ENCODE assay signal across 17 cellular contexts in genomic region chr16:80273635-80274538, GRCh38.
A peak's percentile ranks its signal among the peaks of the same experiment; 100 is the strongest.
DNase-seq lines count a peak whose midpoint lies in the region; ATAC-seq and TF ChIP-seq lines count a peak whose summit lies in the region.
"Had no signal": no experiment of that assay in that cellular context is flagged by ENCODE, and none has a peak within 500 bp of the region (broad histone marks: within the 10 kb centered on the region; RNA-seq: fewer than 3 reads in every experiment).

No MANE protein-coding gene starts in this region.

- no peaks in the 10 kb centered on the region for H3K4me1 Mint-ChIP-seq in activated T-cell treated with anti-CD3 and anti-CD28 coated beads, Interleukin-2, amount 50 U/mL, for 72 hours (ENCODE audit: low read depth)
- H3K4me1 Mint-ChIP-seq: activated naive CD4-positive, alpha-beta T cell treated with anti-CD3 and anti-CD28 coated beads, Interleukin-2, amount 50 U/mL, for 24 hours had no signal

- H3K27ac Mint-ChIP-seq in activated T-cell treated with anti-CD3 and anti-CD28 coated beads, Interleukin-2, amount 50 U/mL, for 72 hours, result peak overlapping the region; percentile 82
- H3K27ac Mint-ChIP-seq: activated naive CD4-positive, alpha-beta T cell treated with anti-CD3 and anti-CD28 coated beads, Interleukin-2, amount 50 U/mL, for 24 hours had no signal

- H3K9me3 ChIP-seq in MG63, result no peaks in the 10 kb centered on the region
- no peaks in the 10 kb centered on the region for H3K9me3 ChIP-seq in skeletal muscle satellite cell (replicated peaks; ENCODE audit: low read length)
- H3K9me3 ChIP-seq: colonic mucosa, esophagus squamous epithelium, upper lobe of right lung had no signal

- peaks cover 2 to 4% of the 10 kb centered on the region in 2 donors for H3K9me3 Mint-ChIP-seq in activated T-cell treated with anti-CD3 and anti-CD28 coated beads, Interleukin-2, amount 50 U/mL, for 72 hours
- H3K9me3 Mint-ChIP-seq: activated naive CD4-positive, alpha-beta T cell treated with anti-CD3 and anti-CD28 coated beads, Interleukin-2, amount 50 U/mL, for 24 hours had no signal

- H3K27me3 ChIP-seq in MG63 (no peaks in the 10 kb centered on the region), skeletal muscle satellite cell (ENCODE audit: control insufficient read depth, insufficient read depth, low read length) (no peaks in the 10 kb centered on the region)
- H3K27me3 ChIP-seq: colonic mucosa, esophagus squamous epithelium, upper lobe of right lung had no signal

- H3K36me3 Mint-ChIP-seq in activated T-cell treated with anti-CD3 and anti-CD28 coated beads, Interleukin-2, amount 50 U/mL, for 72 hours (ENCODE audit: insufficient read depth in 2 of 2), result peaks cover 1 to 2% of the 10 kb centered on the region in 2 donors
- H3K36me3 Mint-ChIP-seq: activated naive CD4-positive, alpha-beta T cell treated with anti-CD3 and anti-CD28 coated beads, Interleukin-2, amount 50 U/mL, for 24 hours had no signal

- no peaks in the 10 kb centered on the region for H3K36me3 ChIP-seq in MG63
- H3K36me3 ChIP-seq in skeletal muscle satellite cell (ENCODE audit: insufficient read depth, low read length), result no peaks in the 10 kb centered on the region
- H3K36me3 ChIP-seq: colonic mucosa, esophagus squamous epithelium, upper lobe of right lung had no signal

- no peak overlapping the region for H3K4me3 ChIP-seq in MG63
- H3K4me3 ChIP-seq in epithelial cell of esophagus (ENCODE audit: low read length), result no peak overlapping the region
- H3K4me3 ChIP-seq in skeletal muscle satellite cell (ENCODE audit: low read length), result no peak overlapping the region
- H3K4me3 ChIP-seq: colonic mucosa, esophagus squamous epithelium, upper lobe of right lung had no signal

- no peak for TF ChIP-seq CTCF in epithelial cell of esophagus (IDR thresholded peaks at IDR 0.05; ENCODE audit: insufficient read depth, low read depth, low read length, missing control alignments)
- no peak for TF ChIP-seq CTCF in GM20000 (IDR thresholded peaks at IDR 0.05; ENCODE audit: extremely low read depth, missing control alignments)

- H3K27me3 Mint-ChIP-seq in activated T-cell treated with anti-CD3 and anti-CD28 coated beads, Interleukin-2, amount 50 U/mL, for 72 hours (ENCODE audit: low read depth), result peaks cover 30% of the 10 kb centered on the region

- peak; percentile 79 to 87 for ATAC-seq in activated T-cell treated with anti-CD3 and anti-CD28 coated beads, Interleukin-2, amount 50 U/mL, for 72 hours (replicated peaks in 1 of 2)
- ATAC-seq in HG02840 (IDR thresholded peaks at IDR 0.05; ENCODE audit: low FRiP score, unreplicated experiment), result no peak
- ATAC-seq in HG03039 (IDR thresholded peaks at IDR 0.05; ENCODE audit: unreplicated experiment), result no peak
- ATAC-seq: Panc1, upper lobe of right lung had no signal

- H3K4me3 Mint-ChIP-seq in activated T-cell treated with anti-CD3 and anti-CD28 coated beads, Interleukin-2, amount 50 U/mL, for 72 hours, result peak overlapping the region in 1 of 2 donors; percentile 43
- H3K4me3 Mint-ChIP-seq: activated naive CD4-positive, alpha-beta T cell treated with anti-CD3 and anti-CD28 coated beads, Interleukin-2, amount 50 U/mL, for 24 hours had no signal

- peak overlapping the region; percentile 62 for H3K4me2 ChIP-seq in skeletal muscle satellite cell (ENCODE audit: low read length)

- H3K9ac ChIP-seq in skeletal muscle satellite cell (ENCODE audit: low read depth, low read length), result peak overlapping the region; percentile 67

- H3K4me1 ChIP-seq in skeletal muscle satellite cell (ENCODE audit: control insufficient read depth, insufficient read depth, low read length), result peaks cover 33% of the 10 kb centered on the region
- H3K4me1 ChIP-seq: colonic mucosa, esophagus squamous epithelium, upper lobe of right lung had no signal

- peak; percentile 5 to 30 for DNase-seq in activated T-cell treated with anti-CD3 and anti-CD28 coated beads, Interleukin-2, amount 50 U/mL, for 72 hours
- no peak for DNase-seq in activated T-cell treated with anti-CD3 and anti-CD28 coated beads, Interleukin-2, amount 50 U/mL, for 48 hours
- peak; percentile 73 for DNase-seq in MG63
- peak; percentile 90 for DNase-seq in epithelial cell of esophagus (ENCODE audit: low read depth)
- no peak for DNase-seq in GM20000 (ENCODE audit: low spot score)
- DNase-seq: colonic mucosa, DMS53, esophagus squamous epithelium, NCI-H1417, NCI-H510A, occipital lobe, upper lobe of right lung had no signal

Comparison
In these comparisons a context has a peak if more than half of its experiments do, and no peak if none do; other contexts are left out.
1. DNase-seq: peak in activated T-cell treated with anti-CD3 and anti-CD28 coated beads, Interleukin-2, amount 50 U/mL, for 72 hours (2 of 2), MG63 (single experiment) and epithelial cell of esophagus (single experiment); none in activated T-cell treated with anti-CD3 and anti-CD28 coated beads, Interleukin-2, amount 50 U/mL, for 48 hours (0 of 2) and GM20000 (single experiment).
2. ATAC-seq: peak in activated T-cell treated with anti-CD3 and anti-CD28 coated beads, Interleukin-2, amount 50 U/mL, for 72 hours (2 of 2); none in HG02840 (single experiment) and HG03039 (single experiment).